ENCODE assay signal across 8 cellular contexts in the genomic region with DNA sequence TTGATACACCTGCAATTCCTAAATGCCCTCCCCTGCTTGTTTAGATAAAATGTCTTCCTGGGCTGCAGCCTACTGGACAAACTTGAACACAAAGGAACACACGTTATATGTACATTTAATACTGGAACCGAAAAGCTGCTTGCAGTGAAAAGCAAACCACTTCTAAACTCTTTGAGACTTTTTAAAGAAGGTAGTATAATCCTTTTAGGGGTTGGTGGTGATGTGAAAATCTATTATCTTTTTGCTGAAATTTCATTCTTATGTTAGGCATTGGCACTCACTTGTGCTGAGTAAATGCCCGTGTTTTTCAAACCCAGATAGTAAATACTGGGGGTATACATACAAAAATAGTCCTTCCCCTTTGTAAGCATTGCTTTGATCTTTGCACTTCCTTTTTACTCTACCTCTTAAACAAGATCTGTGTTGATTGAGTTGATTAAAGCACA. TPM values are rescaled to one million over a fixed set of nuclear protein-coding genes. Genes with fewer than 3 reads are reported as not detected.
DNase-seq lines count a peak whose midpoint lies in the region; ATAC-seq and TF ChIP-seq lines count a peak whose summit lies in the region.

No MANE protein-coding gene starts in this region.

- H3K27me3 Mint-ChIP-seq in activated CD8-positive, alpha-beta memory T cell treated with anti-CD3 and anti-CD28 coated beads, Interleukin-2, amount 10 ng/mL, durations not matched to agents 7 days and 5 days: no peaks in the 10 kb centered on the region

- no peaks in the 10 kb centered on the region for H3K9me3 ChIP-seq in suprapubic skin

- H3K27me3 ChIP-seq in suprapubic skin: no peaks in the 10 kb centered on the region

- no peak for ATAC-seq in activated CD8-positive, alpha-beta memory T cell treated with anti-CD3 and anti-CD28 coated beads, Interleukin-2, amount 10 ng/mL, durations not matched to agents 7 days and 5 days
- ATAC-seq in HG03045 (IDR thresholded peaks at IDR 0.05; ENCODE audit: unreplicated experiment) (no peak), HG02870 (IDR thresholded peaks at IDR 0.05; ENCODE audit: unreplicated experiment) (no peak)

- CTCF ChIA-PET in activated CD8-positive, alpha-beta memory T cell treated with anti-CD3 and anti-CD28 coated beads, Interleukin-2, amount 10 ng/mL, durations not matched to agents 7 days and 5 days (lab: Charles Lee): interaction anchor here (0.8 to 1.9 kb wide), 3 partner anchors 8 to 121 kb away, joined by 3 to 7 read pairs (median 3); no protein-coding TSS in a partner anchor

- H3K4me3 Mint-ChIP-seq in activated CD8-positive, alpha-beta memory T cell treated with anti-CD3 and anti-CD28 coated beads, Interleukin-2, amount 10 ng/mL, durations not matched to agents 7 days and 5 days: peak overlapping the region; percentile 82

- peaks cover 21% of the 10 kb centered on the region for H3K36me3 Mint-ChIP-seq in activated CD8-positive, alpha-beta memory T cell treated with anti-CD3 and anti-CD28 coated beads, Interleukin-2, amount 10 ng/mL, durations not matched to agents 7 days and 5 days

- 29% methylated on average over 3 of the region's 3 CpGs for WGBS in suprapubic skin

- peak overlapping the region; percentile 100 for H3K27ac ChIP-seq in suprapubic skin

- H3K9me3 Mint-ChIP-seq in activated CD8-positive, alpha-beta memory T cell treated with anti-CD3 and anti-CD28 coated beads, Interleukin-2, amount 10 ng/mL, durations not matched to agents 7 days and 5 days (ENCODE audit: low read depth): peaks cover 2% of the 10 kb centered on the region

- no peaks in the 10 kb centered on the region for H3K36me3 ChIP-seq in suprapubic skin

- no peak for TF ChIP-seq POLR2A in suprapubic skin (IDR thresholded peaks at IDR 0.05)

- H3K4me3 ChIP-seq in fibroblast of mammary gland (ENCODE audit: control insufficient read depth, low read depth, low read length) (peak overlapping the region; percentile 24), suprapubic skin (peak overlapping the region; percentile 72)

- no peak for TF ChIP-seq CTCF in fibroblast of mammary gland (conservative IDR thresholded peaks at IDR 0.05; ENCODE audit: control insufficient read depth, insufficient read depth, low read depth, low read length)
- no peak for TF ChIP-seq CTCF in suprapubic skin (IDR thresholded peaks at IDR 0.05)

- H3K4me1 Mint-ChIP-seq in activated CD8-positive, alpha-beta memory T cell treated with anti-CD3 and anti-CD28 coated beads, Interleukin-2, amount 10 ng/mL, durations not matched to agents 7 days and 5 days: peaks cover 35% of the 10 kb centered on the region

- TF ChIP-seq EP300 in suprapubic skin (IDR thresholded peaks at IDR 0.05): no peak

- no peak for DNase-seq in activated CD8-positive, alpha-beta memory T cell treated with anti-CD3 and anti-CD28 coated beads, Interleukin-2, amount 10 ng/mL, durations not matched to agents 7 days and 5 days
- DNase-seq in activated CD8-positive, alpha-beta memory T cell treated with anti-CD3 and anti-CD28 coated beads for 24 hours: no peak
- peak; percentile 25 for DNase-seq in RPMI8226
- no peak for DNase-seq in fibroblast of mammary gland (ENCODE audit: low read depth)
- no peak for DNase-seq in suprapubic skin (ENCODE audit: low spot score in 2 of 2)
- no peak for DNase-seq in NCI-H82 (lab: John Stamatoyannopoulos, UW)

- H3K4me1 ChIP-seq in suprapubic skin: peaks cover 51% of the 10 kb centered on the region

- peak overlapping the region; percentile 88 for H3K27ac Mint-ChIP-seq in activated CD8-positive, alpha-beta memory T cell treated with anti-CD3 and anti-CD28 coated beads, Interleukin-2, amount 10 ng/mL, durations not matched to agents 7 days and 5 days

RNA-seq across cellular contexts. Expression of gene NFKB1, which starts 2.2 kb away (rescaled TPM):
- 100 to 1,000 TPM in 1 of 2 experiments, 10 to 100 TPM in 1; 92.3 to 110 TPM for total RNA-seq in activated CD8-positive, alpha-beta memory T cell treated with anti-CD3 and anti-CD28 coated beads, Interleukin-2, amount 10 ng/mL, durations not matched to agents 7 days and 5 days
- 10 to 100 TPM; 32.9 to 56.0 (median 40.9) TPM for total RNA-seq in suprapubic skin
